8 cellular contexts compared by ENCODE assay signal in genomic region chr3:72445827-72446405, GRCh38. TPM values are rescaled to one million over a fixed set of nuclear protein-coding genes. Genes with fewer than 3 reads are reported as not detected.
DNase-seq lines count a peak whose midpoint lies in the region; ATAC-seq and TF ChIP-seq lines count a peak whose summit lies in the region.

No MANE protein-coding gene starts in this region.

- H3K36me3 ChIP-seq in HUES48 (ENCODE audit: control insufficient read depth, insufficient read depth, low read length) = no peaks in the 10 kb centered on the region; the same call in 1 of the 2 replicates
- no peaks in the 10 kb centered on the region for H3K36me3 ChIP-seq in brain microvascular endothelial cell (replicated peaks)

- H3K4me1 ChIP-seq in HUES48 (ENCODE audit: control insufficient read depth, insufficient read depth, low read length) (peaks cover 25% of the 10 kb centered on the region), mononuclear cell (ENCODE audit: insufficient read depth, low read length) (peaks cover 48% of the 10 kb centered on the region)

- in situ Hi-C loops in brain microvascular endothelial cell (cut with HindIII; ENCODE audit: low pct_ligation_motif_present, low sequenced_read_pairs) = no loop called here

- DNase-seq in brain microvascular endothelial cell (no peak), NCI-H748 (lab: John Stamatoyannopoulos, UW; ENCODE audit: unreplicated experiment) (no peak), C1 segment of cervical spinal cord (lab: John Stamatoyannopoulos, UW) (no peak)

- peak overlapping the region; percentile 87 for H3K9ac ChIP-seq in HUES48 (ENCODE audit: low read depth, low read length)

- H3K4me3 ChIP-seq in HUES48 (ENCODE audit: low read depth, low read length) = peak overlapping the region; percentile 97
- peak overlapping the region; percentile 84 for H3K4me3 ChIP-seq in brain microvascular endothelial cell (ENCODE audit: low read depth, low read length)
- H3K4me3 ChIP-seq in mononuclear cell (ENCODE audit: low read length) = peak overlapping the region; percentile 97

- no peaks in the 10 kb centered on the region for H3K9me3 ChIP-seq in HUES48 (ENCODE audit: control insufficient read depth, insufficient read depth, low read length)
- H3K9me3 ChIP-seq in mononuclear cell (ENCODE audit: low read depth, low read length) = no peaks in the 10 kb centered on the region

- TF ChIP-seq CTCF in 22Rv1 (IDR thresholded peaks at IDR 0.05) (no peak), brain microvascular endothelial cell (IDR thresholded peaks at IDR 0.05; ENCODE audit: low read depth, low read length, missing control alignments) (no peak)

- peak overlapping the region; percentile 66 for H3K27ac ChIP-seq in 22Rv1
- no peak overlapping the region for H3K27ac ChIP-seq in HUES48 (ENCODE audit: low read depth, low read length)
- H3K27ac ChIP-seq in brain microvascular endothelial cell = no peak overlapping the region

- H3K27me3 ChIP-seq in HUES48 (ENCODE audit: control insufficient read depth, insufficient read depth, low read length) (peaks cover 15% of the 10 kb centered on the region), brain microvascular endothelial cell (replicated peaks) (no peaks in the 10 kb centered on the region), mononuclear cell (ENCODE audit: insufficient read depth, low read length) (no peaks in the 10 kb centered on the region)

- ATAC-seq in esophagus mucosa (no peak), GM19324 (IDR thresholded peaks at IDR 0.05; ENCODE audit: low FRiP score, unreplicated experiment) (no peak)

RNA-seq across cellular contexts. Expression of gene RYBP, which starts 0.5 kb away (rescaled TPM):
- 14.8 TPM for total RNA-seq in mononuclear cell
- total RNA-seq in esophagus mucosa = 9.1 TPM
